26 cellular contexts compared by ENCODE assay signal in genomic region chr3:98232489-98232888, GRCh38.
"Had no signal": no experiment of that assay in that cellular context is flagged by ENCODE, and none has a peak within 500 bp of the region (broad histone marks: within the 10 kb centered on the region; RNA-seq: fewer than 3 reads in every experiment).

No MANE protein-coding gene starts in this region.

- ATAC-seq: activated T-helper 17 cell treated with anti-CD3 and anti-CD28 coated beads, Interleukin-2, amount 50 U/mL, for 72 hours; body of pancreas; gastroesophageal sphincter; heart right ventricle; WTC11 had no signal

- DNase-seq: activated CD4-positive, alpha-beta memory T cell treated with anti-CD3 and anti-CD28 coated beads, Interleukin-2, amount 10 ng/mL, durations not matched to agents 7 days and 5 days; activated CD4-positive, alpha-beta T cell treated with anti-CD3 and anti-CD28 coated beads for 1 hour; activated CD4-positive, alpha-beta T cell treated with anti-CD3 and anti-CD28 coated beads for 4 hours; activated CD4-positive, alpha-beta T cell treated with anti-CD3 and anti-CD28 coated beads, Interleukin-2, amount 10 ng/mL, durations not matched to agents 7 days and 5 days; activated CD4-positive, alpha-beta T cell treated with anti-CD3 and anti-CD28 coated beads, Interleukin-2, amount 50 U/mL, for 4 hours; activated CD8-positive, alpha-beta memory T cell treated with anti-CD3 and anti-CD28 coated beads, Interleukin-2, amount 50 U/mL, for 48 hours; activated effector memory CD4-positive, alpha-beta T cell treated with Interleukin-2 at 50 U/mL for 16 hours; activated gamma-delta T cell treated with Interleukin-2 at 50 U/mL for 16 hours; activated naive CD4-positive, alpha-beta T cell treated with anti-CD3 and anti-CD28 coated beads, Interleukin-2, amount 50 U/mL, for 16 hours; activated naive CD4-positive, alpha-beta T cell treated with Interleukin-2 at 50 U/mL for 16 hours; activated T-cell treated with anti-CD3 and anti-CD28 coated beads for 4 hours; activated T-cell treated with anti-CD3 and anti-CD28 coated beads, Interleukin-2, amount 50 U/mL, for 24 hours; amniotic stem cell; anterior cingulate cortex; body of pancreas; caudate nucleus; cortex of kidney; dermis blood vessel endothelial cell; effector CD8-positive, alpha-beta T cell; esophagus squamous epithelium; foreskin melanocyte; heart right ventricle; T-helper 2 cell had no signal
